ENCODE assay signal across 23 cellular contexts in the genomic region with DNA sequence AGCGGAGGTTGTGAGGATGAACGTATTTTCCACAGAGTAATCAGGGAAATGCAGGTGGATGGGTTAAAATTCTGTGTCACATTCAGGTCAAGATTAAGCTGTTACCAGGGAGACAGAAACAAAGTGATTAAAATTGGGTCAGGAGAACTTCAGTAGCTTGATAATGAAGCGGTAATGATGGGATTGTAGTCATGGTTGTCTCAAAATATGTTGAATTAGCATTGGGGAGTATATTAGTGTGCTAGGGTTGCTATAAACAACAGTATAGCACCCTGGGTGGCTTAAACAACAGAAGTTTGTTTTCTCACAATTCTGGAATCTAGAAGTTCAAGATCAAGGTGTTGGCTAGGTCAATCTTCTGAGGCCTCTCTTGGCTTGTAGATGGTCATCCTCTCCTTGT.
"Had no signal": no experiment of that assay in that cellular context is flagged by ENCODE, and none has a peak within 500 bp of the region (broad histone marks: within the 10 kb centered on the region; RNA-seq: fewer than 3 reads in every experiment).

No MANE protein-coding gene starts in this region.

- ATAC-seq: activated CD8-positive, alpha-beta memory T cell treated with anti-CD3 and anti-CD28 coated beads, Interleukin-2, amount 10 ng/mL, durations not matched to agents 7 days and 5 days; T-helper 17 cell; WTC11 had no signal

- FAIRE-seq: bronchial epithelial cell had no signal

- DNase-seq: activated CD4-positive, alpha-beta T cell treated with anti-CD3 and anti-CD28 coated beads, Interleukin-2, amount 10 ng/mL, durations not matched to agents 24 days and 14 days; activated CD4-positive, alpha-beta T cell treated with anti-CD3 and anti-CD28 coated beads, Interleukin-2, amount 50 U/mL, for 48 hours; activated CD4-positive, CD25-positive, alpha-beta regulatory T cell treated with anti-CD3 and anti-CD28 coated beads, Interleukin-2, amount 50 U/mL, for 72 hours; activated CD8-positive, alpha-beta memory T cell treated with anti-CD3 and anti-CD28 coated beads, Interleukin-2, amount 10 ng/mL, durations not matched to agents 7 days and 5 days; activated effector memory CD4-positive, alpha-beta T cell treated with Interleukin-2 at 50 U/mL for 16 hours; activated naive CD4-positive, alpha-beta T cell; activated T-cell treated with anti-CD3 and anti-CD28 coated beads, Interleukin-2, amount 50 U/mL, for 24 hours; aorta; central memory CD4-positive, alpha-beta T cell; NCI-H1092 treated with DMSO at 0.1 percent for 48 hours; NCI-H1417 treated with DMSO at 0.1 percent for 48 hours; NCI-H1694; NCI-H2029; NCI-H2107; NCI-H2171 treated with DMSO at 0.1 percent for 48 hours; NCI-H510A; NCI-H526 treated with DMSO at 0.1 percent for 48 hours; NCI-H82; SIG-M5; T-helper 17 cell; T-helper 9 cell had no signal
